28 cellular contexts compared by ENCODE assay signal in genomic region chr1:38526046-38526445, GRCh38.
"Had no signal": no experiment of that assay in that cellular context is flagged by ENCODE, and none has a peak within 500 bp of the region (broad histone marks: within the 10 kb centered on the region; RNA-seq: fewer than 3 reads in every experiment).

No MANE protein-coding gene starts in this region.

- DNase-seq: hippocampal formation; kidney; left colon; left lung; mesenchymal stem cell; naive thymus-derived CD8-positive, alpha-beta T cell; nucleus accumbens; pancreas; posterior cingulate gyrus; retina; right cardiac atrium; stimulated activated CD4-positive, alpha-beta T cell treated with anti-CD3 and anti-CD28 coated beads, Interleukin-12 subunit alpha, Interleukin-12 subunit beta, amount 100 ng/mL, for 4 hours; stimulated activated CD4-positive, alpha-beta T cell treated with anti-CD3 and anti-CD28 coated beads, Interleukin-15, amount 100 ng/mL, for 24 hours; stimulated activated CD4-positive, alpha-beta T cell treated with anti-CD3 and anti-CD28 coated beads, Interleukin-2, amount 100 ng/mL, for 24 hours; stimulated activated CD4-positive, alpha-beta T cell treated with anti-CD3 and anti-CD28 coated beads, Interleukin-4, amount 100 ng/mL, for 24 hours; stimulated activated naive CD4-positive, alpha-beta T cell treated with Interleukin-2 at 50 U/mL for 16 hours; stimulated activated naive CD8-positive, alpha-beta T cell treated with anti-CD3 and anti-CD28 coated beads, Interleukin-15, amount 100 ng/mL, for 72 hours; substantia nigra; uterus had no signal

- H3K4me1 ChIP-seq: left lung, pancreas, prostate gland, tibial nerve, uterus had no signal

- H3K27ac Mint-ChIP-seq: naive thymus-derived CD8-positive, alpha-beta T cell; stimulated activated effector memory CD8-positive, alpha-beta T cell treated with anti-CD3 and anti-CD28 coated beads, Interleukin-12 subunit alpha, Interleukin-12 subunit beta, amount 100 ng/mL, for 72 hours; stimulated activated naive CD8-positive, alpha-beta T cell treated with anti-CD3 and anti-CD28 coated beads, Interleukin-15, amount 100 ng/mL, for 72 hours; type B pancreatic cell had no signal

- ATAC-seq: left lung; naive thymus-derived CD8-positive, alpha-beta T cell; pancreas; right cardiac atrium; sciatic nerve; stimulated activated effector memory CD8-positive, alpha-beta T cell treated with anti-CD3 and anti-CD28 coated beads, Interleukin-12 subunit alpha, Interleukin-12 subunit beta, amount 100 ng/mL, for 72 hours; stimulated activated naive CD8-positive, alpha-beta T cell treated with anti-CD3 and anti-CD28 coated beads, Interleukin-15, amount 100 ng/mL, for 72 hours had no signal

- H3K36me3 ChIP-seq: left lung, pancreas, prostate gland, tibial nerve, uterus had no signal

- H3K9me3 ChIP-seq: left lung, pancreas, prostate gland, tibial nerve, uterus had no signal

- H3K4me3 ChIP-seq: left lung, lung, pancreas, prostate gland, skin epidermis, tibial nerve, uterus had no signal

- H3K36me3 Mint-ChIP-seq: stimulated activated effector memory CD8-positive, alpha-beta T cell treated with anti-CD3 and anti-CD28 coated beads, Interleukin-12 subunit alpha, Interleukin-12 subunit beta, amount 100 ng/mL, for 72 hours; type B pancreatic cell had no signal

- H3K4me3 Mint-ChIP-seq: naive thymus-derived CD8-positive, alpha-beta T cell; nephron; neural crest cell; stimulated activated effector memory CD8-positive, alpha-beta T cell treated with anti-CD3 and anti-CD28 coated beads, Interleukin-12 subunit alpha, Interleukin-12 subunit beta, amount 100 ng/mL, for 72 hours; stimulated activated naive CD8-positive, alpha-beta T cell treated with anti-CD3 and anti-CD28 coated beads, Interleukin-15, amount 100 ng/mL, for 72 hours; type B pancreatic cell had no signal

- H3K9me3 Mint-ChIP-seq: naive thymus-derived CD8-positive, alpha-beta T cell; nephron; neural crest cell; stimulated activated effector memory CD8-positive, alpha-beta T cell treated with anti-CD3 and anti-CD28 coated beads, Interleukin-12 subunit alpha, Interleukin-12 subunit beta, amount 100 ng/mL, for 72 hours; stimulated activated naive CD8-positive, alpha-beta T cell treated with anti-CD3 and anti-CD28 coated beads, Interleukin-15, amount 100 ng/mL, for 72 hours; type B pancreatic cell had no signal

- H3K27ac ChIP-seq: left lung, pancreas, prostate gland, tibial nerve, uterus had no signal
